In the genomic region with DNA sequence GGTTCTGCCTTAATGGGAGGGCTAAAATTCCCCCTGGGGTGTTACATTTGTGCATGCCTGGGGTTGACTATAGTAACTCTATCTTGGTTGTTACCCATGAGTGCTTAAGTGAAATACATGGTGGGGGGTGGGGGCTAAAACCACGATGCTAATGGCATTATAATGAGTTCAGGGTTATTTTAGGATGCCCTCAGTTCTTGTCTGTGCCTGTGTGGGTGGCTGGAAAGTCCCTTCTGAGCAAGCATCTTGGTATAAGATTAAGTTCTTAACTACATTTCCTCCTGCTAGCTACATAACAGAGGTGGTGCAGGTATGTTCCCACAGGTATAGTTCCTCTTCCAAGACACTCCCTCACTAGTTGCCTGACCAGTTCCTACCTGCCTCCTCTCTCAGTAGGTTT, we compare ENCODE assay signal across 12 cellular contexts.
DNase-seq lines count a peak whose midpoint lies in the region; ATAC-seq and TF ChIP-seq lines count a peak whose summit lies in the region.
"Had no signal": no experiment of that assay in that cellular context is flagged by ENCODE, and none has a peak within 500 bp of the region (broad histone marks: within the 10 kb centered on the region; RNA-seq: fewer than 3 reads in every experiment).

No MANE protein-coding gene starts in this region.

- TF ChIP-seq CTCF in kidney epithelial cell (IDR thresholded peaks at IDR 0.05; ENCODE audit: insufficient read depth, low read length, poor library complexity, severe bottlenecking) (no peak), PC-9 (conservative IDR thresholded peaks at IDR 0.05) (no peak)

- H3F3A ChIP-seq in PC-9 (ENCODE audit: insufficient read depth, low read depth): no peaks in the 10 kb centered on the region

- H3K9me3 ChIP-seq in PC-9 (ENCODE audit: insufficient read depth, low read depth): no peaks in the 10 kb centered on the region

- intact Hi-C loops in PC-9 (cut with micrococcal nuclease; ENCODE audit: unreplicated experiment): no loop called here

- no peaks in the 10 kb centered on the region for H3K4me1 ChIP-seq in PC-9 (replicated peaks; ENCODE audit: insufficient read depth)

- H3K27me3 ChIP-seq in kidney epithelial cell (ENCODE audit: control insufficient read depth, insufficient read depth, low read length) (no peaks in the 10 kb centered on the region), PC-9 (ENCODE audit: insufficient read depth, low read depth) (no peaks in the 10 kb centered on the region)
- H3K27me3 ChIP-seq: dorsolateral prefrontal cortex had no signal

- POLR2A ChIA-PET in PC-9 (lab: Charles Lee; ENCODE audit: unreplicated experiment): no interaction called here

- peak; percentile 9 for DNase-seq in kidney epithelial cell (ENCODE audit: low read depth)
- no peak for DNase-seq in NK-92 (lab: John Stamatoyannopoulos, UW; ENCODE audit: unreplicated experiment)
- DNase-seq in AG20443 (ENCODE audit: low spot score): no peak
- DNase-seq in PC-9: no peak
- DNase-seq in left lobe of liver (ENCODE audit: low spot score): no peak
- DNase-seq: dorsolateral prefrontal cortex; islet precursor cell; stimulated activated naive CD4-positive, alpha-beta T cell treated with Interleukin-2 at 50 U/mL for 16 hours had no signal

- ATAC-seq in GM18868 (IDR thresholded peaks at IDR 0.05; ENCODE audit: unreplicated experiment) (peak; percentile 95), GM21717 (IDR thresholded peaks at IDR 0.05; ENCODE audit: unreplicated experiment) (peak; percentile 97), HG03432 (IDR thresholded peaks at IDR 0.05; ENCODE audit: unreplicated experiment) (peak; percentile 99), left lobe of liver (no peak)
- ATAC-seq: activated T-helper 17 cell treated with anti-CD3 and anti-CD28 coated beads, Interleukin-2, amount 50 U/mL, for 72 hours had no signal

- BruUV-seq in PC-9 (replicated peaks; lab: Mats Ljungman, UMichigan): no TSS peak

- CTCF ChIA-PET in PC-9 (lab: Charles Lee): no interaction called here

- H4K20me1 ChIP-seq in PC-9 (ENCODE audit: insufficient read depth): no peaks in the 10 kb centered on the region

- no peak overlapping the region for H2AFZ ChIP-seq in PC-9

- H3K4me3 ChIP-seq in kidney epithelial cell (ENCODE audit: low read depth, low read length): no peak overlapping the region
- no peak overlapping the region for H3K4me3 ChIP-seq in PC-9
- H3K4me3 ChIP-seq: dorsolateral prefrontal cortex had no signal

- H3K27ac ChIP-seq in PC-9: no peak overlapping the region
- H3K27ac ChIP-seq: dorsolateral prefrontal cortex had no signal

- H3K36me3 ChIP-seq in kidney epithelial cell (ENCODE audit: control insufficient read depth, insufficient read depth, low read length) (no peaks in the 10 kb centered on the region), PC-9 (ENCODE audit: low read depth) (no peaks in the 10 kb centered on the region)

- no peaks in the 10 kb centered on the region for H3K9me2 ChIP-seq in PC-9 (ENCODE audit: insufficient read depth)

- no peak overlapping the region for H3K4me2 ChIP-seq in PC-9

- H3K79me2 ChIP-seq in PC-9 (ENCODE audit: low read depth): no peaks in the 10 kb centered on the region
